Comparison of ENCODE assay signal across 8 cellular contexts in the genomic region with DNA sequence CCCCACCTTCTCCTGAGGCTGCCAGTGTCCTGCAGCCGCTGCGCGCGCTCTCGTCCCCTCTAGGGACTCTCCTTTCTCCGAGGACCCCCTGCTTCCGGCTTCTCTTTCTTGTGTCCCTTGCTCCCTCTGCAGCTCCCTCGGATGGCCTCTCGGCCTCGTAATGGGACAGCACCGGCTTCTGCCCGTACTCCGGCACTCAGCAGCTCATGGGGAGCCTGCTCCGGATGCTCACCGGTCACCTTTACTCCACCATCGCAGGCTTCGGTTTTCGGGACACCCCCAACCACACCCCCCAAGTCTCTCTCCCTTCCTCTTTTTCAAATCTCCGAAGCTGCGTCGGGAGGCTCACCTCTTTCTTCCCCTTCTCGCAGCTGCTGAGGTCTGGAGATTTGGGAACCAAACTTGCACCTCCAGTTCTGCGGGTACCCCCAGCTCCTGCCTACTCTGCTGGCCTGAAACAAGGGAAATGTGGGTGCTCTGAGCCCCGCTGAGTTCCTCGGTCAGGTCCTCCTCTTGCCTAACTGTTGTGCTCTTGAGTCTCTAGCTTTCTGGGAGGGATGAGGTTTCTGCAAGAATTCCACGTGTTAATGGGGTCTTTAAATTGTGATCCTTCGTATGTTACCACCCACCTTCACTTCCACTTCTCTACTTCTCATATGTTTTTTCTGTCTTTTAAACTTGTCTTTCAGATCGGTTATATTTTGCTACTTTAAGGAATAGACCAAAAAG. TPM values are rescaled to one million over a fixed set of nuclear protein-coding genes. Genes with fewer than 3 reads are reported as not detected.
DNase-seq lines count a peak whose midpoint lies in the region; ATAC-seq, FAIRE-seq and TF ChIP-seq lines count a peak whose summit lies in the region.

No MANE protein-coding gene starts in this region.

- H3K9me3 ChIP-seq in endothelial cell of umbilical vein (replicated peaks; ENCODE audit: control insufficient read depth, insufficient read depth, low read length), result no peaks in the 10 kb centered on the region
- H3K9me3 ChIP-seq in muscle layer of duodenum (ENCODE audit: control insufficient read depth in 1 of 2, low read length in 2 of 2), result no peaks in the 10 kb centered on the region
- no peaks in the 10 kb centered on the region for H3K9me3 ChIP-seq in tibial nerve

- dilution Hi-C loops in endothelial cell of umbilical vein (cut with MboI; ENCODE audit: extremely low pct_ligation_motif_present, low sequenced_read_pairs), result no loop called here

- H3K27ac ChIP-seq in GM23338 (ENCODE audit: low read depth) (no peak overlapping the region), endothelial cell of umbilical vein (ENCODE audit: insufficient read depth, low read depth, low read length) (peak overlapping the region; percentile 84), muscle layer of duodenum (ENCODE audit: low read length) (peak overlapping the region; percentile 93), tibial nerve (peak overlapping the region; percentile 81 to 93 (median 86))

- TF ChIP-seq POLR2A in endothelial cell of umbilical vein (IDR thresholded peaks at IDR 0.05; ENCODE audit: low read depth, low read length), result no peak
- no peak for TF ChIP-seq POLR2A in tibial nerve (IDR thresholded peaks at IDR 0.05)

- no peak for FAIRE-seq in endothelial cell of umbilical vein (lab: Jason Lieb, UNC)

- no peaks in the 10 kb centered on the region for H3F3A ChIP-seq in GM23338 (replicated peaks; ENCODE audit: low read depth)

- peak; percentile 18 for ATAC-seq in GM23338

- H3K27ac Mint-ChIP-seq in GM23338, result peak overlapping the region; percentile 90
- H3K27ac Mint-ChIP-seq in activated CD4-positive, alpha-beta memory T cell treated with anti-CD3 and anti-CD28 coated beads for 36 hours, result peak overlapping the region; percentile 94

- peaks cover 27% of the 10 kb centered on the region for H3K27me3 Mint-ChIP-seq in GM23338 (ENCODE audit: insufficient read depth, low read depth, poor library complexity)
- H3K27me3 Mint-ChIP-seq in activated CD4-positive, alpha-beta memory T cell treated with anti-CD3 and anti-CD28 coated beads for 36 hours, result no peaks in the 10 kb centered on the region

- H3K27me3 ChIP-seq in GM23338 (ENCODE audit: insufficient read depth) (no peaks in the 10 kb centered on the region), endothelial cell of umbilical vein (ENCODE audit: control insufficient read depth in 2 of 2, insufficient read depth in 2 of 2, low read length in 2 of 2) (no peaks in the 10 kb centered on the region), muscle layer of duodenum (ENCODE audit: low read depth, low read length) (no peaks in the 10 kb centered on the region), tibial nerve (no peaks in the 10 kb centered on the region)

- TF ChIP-seq CTCF in GM23338 (conservative IDR thresholded peaks at IDR 0.05; ENCODE audit: low read depth in 2 of 2) (no peak), endothelial cell of umbilical vein (IDR thresholded peaks at IDR 0.05; ENCODE audit: extremely low read depth in 1 of 2, insufficient read depth in 1 of 2, low read depth in 1 of 2, low read length in 2 of 2) (no peak), tibial nerve (IDR thresholded peaks at IDR 0.05) (no peak)

- peak overlapping the region; percentile 88 for H3K4me3 ChIP-seq in GM23338
- peak overlapping the region; percentile 76 to 97 (median 84) for H3K4me3 ChIP-seq in endothelial cell of umbilical vein (replicated peaks in 1 of 3; ENCODE audit: insufficient read depth in 1 of 3, low read depth in 1 of 3, low read length in 3 of 3)
- peak overlapping the region; percentile 86 to 98 for H3K4me3 ChIP-seq in muscle layer of duodenum (ENCODE audit: low read depth in 1 of 2, low read length in 2 of 2)
- H3K4me3 ChIP-seq in tibial nerve, result peak overlapping the region; percentile 70 to 99 (median 79)

- no peaks in the 10 kb centered on the region for H3K36me3 ChIP-seq in GM23338 (ENCODE audit: insufficient read depth)
- H3K36me3 ChIP-seq in endothelial cell of umbilical vein (ENCODE audit: control insufficient read depth in 2 of 2, extremely low read depth in 1 of 2, insufficient read depth in 2 of 2, low read length in 2 of 2), result peaks cover 0 to 2% of the 10 kb centered on the region in 2 experiments
- H3K36me3 ChIP-seq in muscle layer of duodenum (ENCODE audit: control insufficient read depth in 1 of 2, insufficient read depth in 2 of 2, low read length in 2 of 2), result no peaks in the 10 kb centered on the region
- no peaks in the 10 kb centered on the region for H3K36me3 ChIP-seq in tibial nerve

- no peaks in the 10 kb centered on the region for H3K9me2 ChIP-seq in GM23338 (ENCODE audit: insufficient read depth)

- H3K4me3 Mint-ChIP-seq in GM23338, result peak overlapping the region; percentile 90
- peak overlapping the region; percentile 98 for H3K4me3 Mint-ChIP-seq in activated CD4-positive, alpha-beta memory T cell treated with anti-CD3 and anti-CD28 coated beads for 36 hours

- DNase-seq in GM03348 (ENCODE audit: low spot score) (peak; percentile 47), GM23338 (ENCODE audit: low spot score) (peak; percentile 80), MV-4-11 (lab: John Stamatoyannopoulos, UW) (peak; percentile 53), endothelial cell of umbilical vein (ENCODE audit: low read depth, low spot score) (peak; percentile 23), tibial nerve (ENCODE audit: low spot score in 2 of 2) (no peak), NCI-H146 treated with DMSO at 0.1 percent for 48 hours (lab: John Stamatoyannopoulos, UW; ENCODE audit: unreplicated experiment) (no peak)
- peak; percentile 66 for DNase-seq in activated CD4-positive, alpha-beta memory T cell treated with anti-CD3 and anti-CD28 coated beads for 36 hours

- POLR2A ChIA-PET in activated CD4-positive, alpha-beta memory T cell treated with anti-CD3 and anti-CD28 coated beads for 36 hours (lab: Charles Lee), result interaction anchor here (0.6 to 5.1 kb wide), 23 partner anchors 9 to 801 kb away, joined by 3 to 45 read pairs (median 5); a partner anchor contains a TSS
- POLR2A ChIA-PET in endothelial cell of umbilical vein (lab: Charles Lee), result interaction anchor here (2.0 kb wide), 1 partner anchor 87 kb away, joined by 6 read pairs; a partner anchor contains a TSS

- BruUV-seq in endothelial cell of umbilical vein (replicated peaks; lab: Mats Ljungman, UMichigan), result no TSS peak

- peaks cover 19% of the 10 kb centered on the region for H3K4me1 ChIP-seq in GM23338 (ENCODE audit: insufficient read depth)
- H3K4me1 ChIP-seq in endothelial cell of umbilical vein (ENCODE audit: control insufficient read depth, extremely low read depth, insufficient read depth, low read length), result peaks cover 31% of the 10 kb centered on the region
- H3K4me1 ChIP-seq in muscle layer of duodenum (ENCODE audit: control insufficient read depth in 1 of 2, insufficient read depth in 2 of 2, low read length in 2 of 2), result peaks cover 8 to 40% of the 10 kb centered on the region in 2 donors
- peaks cover 0 to 45% (median 26%) of the 10 kb centered on the region in 4 donors for H3K4me1 ChIP-seq in tibial nerve

- peaks cover 33% of the 10 kb centered on the region for H3K4me1 Mint-ChIP-seq in GM23338
- H3K4me1 Mint-ChIP-seq in activated CD4-positive, alpha-beta memory T cell treated with anti-CD3 and anti-CD28 coated beads for 36 hours (ENCODE audit: low read depth), result peaks cover 45% of the 10 kb centered on the region

- peak overlapping the region; percentile 95 for H3K9ac ChIP-seq in endothelial cell of umbilical vein (replicated peaks; ENCODE audit: extremely low read depth, insufficient read depth, low read length)

- WGBS in tibial nerve, 2 donors, result 0 to 1% methylated on average over 28 of the region's 28 CpGs

- intact Hi-C loops in activated CD4-positive, alpha-beta memory T cell treated with anti-CD3 and anti-CD28 coated beads for 36 hours (cut with micrococcal nuclease), result loop anchor here (2.0 to 10.0 kb wide), 6 partner anchors 46 to 542 kb away; a partner anchor contains a TSS
- intact Hi-C loops in endothelial cell of umbilical vein (cut with micrococcal nuclease), result loop anchor here (2.0 to 5.0 kb wide), 5 partner anchors 46 to 539 kb away; a partner anchor contains a TSS

- CTCF ChIA-PET in activated CD4-positive, alpha-beta memory T cell treated with anti-CD3 and anti-CD28 coated beads for 36 hours (lab: Charles Lee), result interaction anchor here (1.0 to 5.7 kb wide), 19 partner anchors 9 to 107 kb away, joined by 3 to 54 read pairs (median 6); a partner anchor contains a TSS
- CTCF ChIA-PET in endothelial cell of umbilical vein (lab: Charles Lee), result interaction anchor here (0.8 to 5.0 kb wide), 14 partner anchors 8 to 516 kb away, joined by 3 to 34 read pairs (median 4); no protein-coding TSS in a partner anchor

- no peaks in the 10 kb centered on the region for H3K9me1 ChIP-seq in endothelial cell of umbilical vein (replicated peaks; ENCODE audit: control insufficient read depth, extremely low read depth, insufficient read depth, low read length)

- H3K36me3 Mint-ChIP-seq in GM23338 (ENCODE audit: low read depth), result peaks cover 15% of the 10 kb centered on the region; the same call in 2 of the 3 replicates
- H3K36me3 Mint-ChIP-seq in activated CD4-positive, alpha-beta memory T cell treated with anti-CD3 and anti-CD28 coated beads for 36 hours, result peaks cover 32% of the 10 kb centered on the region

- H3K4me2 ChIP-seq in GM23338 (peak overlapping the region; percentile 89), endothelial cell of umbilical vein (ENCODE audit: insufficient read depth, low read length) (peak overlapping the region; percentile 88)

- H2AFZ ChIP-seq in GM23338 (peak overlapping the region; percentile 39), endothelial cell of umbilical vein (ENCODE audit: low read depth, low read length) (peak overlapping the region; percentile 89)

- peaks cover 46% of the 10 kb centered on the region for H3K79me2 ChIP-seq in GM23338 (replicated peaks; ENCODE audit: insufficient read depth)
- peaks cover 26% of the 10 kb centered on the region for H3K79me2 ChIP-seq in endothelial cell of umbilical vein (ENCODE audit: control insufficient read depth, insufficient read depth, low read length)

- H3K9me3 Mint-ChIP-seq in GM23338, result no peaks in the 10 kb centered on the region; the same call in 2 of the 3 replicates
- H3K9me3 Mint-ChIP-seq in activated CD4-positive, alpha-beta memory T cell treated with anti-CD3 and anti-CD28 coated beads for 36 hours, result no peaks in the 10 kb centered on the region

- no peak for TF ChIP-seq EP300 in tibial nerve (IDR thresholded peaks at IDR 0.05)

- H4K20me1 ChIP-seq in GM23338 (replicated peaks; ENCODE audit: insufficient read depth) (no peaks in the 10 kb centered on the region; the same call in 1 of the 2 replicates), endothelial cell of umbilical vein (replicated peaks; ENCODE audit: control insufficient read depth, extremely low read depth, insufficient read depth, low read length) (no peaks in the 10 kb centered on the region)

RNA-seq across cellular contexts. Expression of a gene that starts 0.9 kb away (rescaled TPM):
- 20.8 and 25.3 TPM in 2 replicates for total RNA-seq in GM23338 (2014; rRNA removed; shearing (Covaris generic))
- 10.5 and 11.1 TPM in 2 replicates for polyA plus RNA-seq in GM23338 (2016; fragmentation: Nextera tagmentation; extraction: Ambion mirVana)
- 10 to 100 TPM; 18.9 to 20.2 TPM for total RNA-seq in activated CD4-positive, alpha-beta memory T cell treated with anti-CD3 and anti-CD28 coated beads for 36 hours
- 13.8 and 13.9 TPM in 2 replicates for total RNA-seq in endothelial cell of umbilical vein
- 3.2 and 3.4 TPM in 2 replicates for polyA plus RNA-seq in endothelial cell of umbilical vein
- polyA plus RNA-seq in endothelial cell of umbilical vein (2011; cell fraction: cytosol; rRNA removed), result 3.6 and 3.9 TPM in 2 replicates
- 18.0 and 19.9 TPM in 2 replicates for polyA plus RNA-seq in endothelial cell of umbilical vein (2011; cell fraction: nucleus; rRNA removed)
- 4.8 and 5.2 TPM in 2 replicates for polyA plus RNA-seq in endothelial cell of umbilical vein (2012)
- polyA minus RNA-seq in endothelial cell of umbilical vein, result 13.9 and 16.6 TPM in 2 replicates
- polyA minus RNA-seq in endothelial cell of umbilical vein (2011; cell fraction: cytosol; rRNA and poly(A)+ RNA removed), result 1.7 TPM
- polyA minus RNA-seq in endothelial cell of umbilical vein (2011; cell fraction: nucleus; rRNA and poly(A)+ RNA removed), result 69.4 and 69.7 TPM in 2 replicates
- total RNA-seq in tibial nerve, result 10 to 100 TPM; 18.6 to 40.6 (median 28.8) TPM

Comparison
In these comparisons a context has a peak if more than half of its experiments do, and no peak if none do; other contexts are left out.
1. DNase-seq: peak in GM03348 (single experiment), GM23338 (single experiment), MV-4-11 (single experiment), activated CD4-positive, alpha-beta memory T cell treated with anti-CD3 and anti-CD28 coated beads for 36 hours (single experiment) and endothelial cell of umbilical vein (single experiment); none in tibial nerve (0 of 2) and NCI-H146 treated with DMSO at 0.1 percent for 48 hours (single experiment).
2. Peak in every context shown above with its lines, with median percentiles within 50 percentile points of each other: H3K4me3 ChIP-seq.